ENCODE assay signal across 1 cellular context in the genomic region with DNA sequence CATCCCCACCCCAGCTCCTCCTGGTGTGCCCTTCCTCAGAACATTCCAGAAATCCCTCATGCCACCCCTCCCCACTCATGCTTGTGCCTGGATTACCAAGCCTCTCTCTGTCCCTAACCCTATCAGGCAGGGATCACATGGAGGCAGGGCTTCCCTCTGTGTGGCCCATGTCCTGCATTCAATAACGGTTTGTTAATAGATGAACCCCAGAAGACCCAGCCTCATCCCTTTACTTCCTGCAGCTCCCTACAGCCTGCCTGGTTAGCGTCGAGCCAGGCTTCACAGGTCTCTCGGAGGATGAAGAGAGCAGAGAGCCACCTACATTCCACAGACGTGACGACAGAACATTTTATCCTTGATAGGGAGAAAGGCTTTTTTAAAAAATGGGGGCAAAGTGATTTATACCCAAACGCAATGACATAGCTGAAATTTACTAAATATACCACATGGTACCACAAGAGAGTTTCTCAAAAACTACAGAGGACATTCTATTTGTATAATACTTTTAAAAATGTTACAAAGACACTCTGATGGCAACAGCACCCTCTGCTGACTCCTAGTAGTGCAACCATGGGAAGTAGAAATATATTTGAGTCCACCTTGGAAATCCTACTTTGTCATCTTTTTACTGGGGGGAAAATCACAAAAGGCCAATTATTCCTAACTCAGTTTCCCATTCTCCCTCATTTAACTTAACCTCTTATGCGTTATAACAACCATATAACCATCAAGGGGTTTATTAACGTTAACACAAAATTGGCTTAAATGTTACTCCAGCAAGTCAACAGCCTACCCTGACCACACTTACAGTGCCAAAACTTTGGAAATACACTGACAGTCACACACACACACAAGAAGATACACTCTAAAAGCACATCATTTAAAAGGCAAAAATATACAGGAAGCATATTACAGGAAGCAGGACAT.
TF ChIP-seq lines count a peak whose summit lies in the region.

No MANE protein-coding gene starts in this region.

TF ChIP-seq in HepG2, 621 proteins besides CTCF, POLR2A, EP300 and RAD21 (continued from another document):
- peak; percentile 37; the same call in 1 of the 2 replicates for TF ChIP-seq SMC3 (IDR thresholded peaks at IDR 0.05; ENCODE audit: low read length)
TF ChIP-seq in HepG2: peak in this region for 2.
